Comparison of ENCODE assay signal across 8 cellular contexts in genomic region chr4:157978680-157979361, GRCh38.
DNase-seq lines count a peak whose midpoint lies in the region; ATAC-seq and TF ChIP-seq lines count a peak whose summit lies in the region.

No MANE protein-coding gene starts in this region.

- peak overlapping the region; percentile 63 for H3K27ac ChIP-seq in cingulate gyrus (ENCODE audit: low read depth, low read length)

- DNase-seq in 8988T (peak; percentile 4), NB4 (ENCODE audit: low read depth) (peak; percentile 58), left kidney (ENCODE audit: low read depth, low spot score) (peak; percentile 89)

- H3K4me3 ChIP-seq in NB4 (ENCODE audit: low read depth, low read length) = no peak overlapping the region

- peaks cover 7% of the 10 kb centered on the region for H3K4me1 Mint-ChIP-seq in stimulated activated memory B cell treated with anti-CD40 and anti-IgM and Interleukin-4, amounts not matched to agents 10 μg/mL and 1 μg/mL and 100 μg/mL, for 72 hours

- H3K36me3 Mint-ChIP-seq in stimulated activated memory B cell treated with anti-CD40 and anti-IgM and Interleukin-4, amounts not matched to agents 10 μg/mL and 1 μg/mL and 100 μg/mL, for 72 hours = no peaks in the 10 kb centered on the region

- peaks cover 9% of the 10 kb centered on the region for H3K27me3 Mint-ChIP-seq in stimulated activated memory B cell treated with anti-CD40 and anti-IgM and Interleukin-4, amounts not matched to agents 10 μg/mL and 1 μg/mL and 100 μg/mL, for 72 hours

- peak overlapping the region; percentile 13 for H3K4me3 Mint-ChIP-seq in stimulated activated memory B cell treated with anti-CD40 and anti-IgM and Interleukin-4, amounts not matched to agents 10 μg/mL and 1 μg/mL and 100 μg/mL, for 72 hours

- no peak for TF ChIP-seq POLR2A in NB4 (IDR thresholded peaks at IDR 0.05; ENCODE audit: extremely low read depth, insufficient read length)

- ATAC-seq in HG02610 (IDR thresholded peaks at IDR 0.05; ENCODE audit: unreplicated experiment) (peak; percentile 84), SK-N-SH treated with all-trans-retinoic acid at 6 μM for 48 hours (peak; percentile 98)
- ATAC-seq in stimulated activated memory B cell treated with anti-CD40 and anti-IgM and Interleukin-4, amounts not matched to agents 10 μg/mL and 1 μg/mL and 100 μg/mL, for 72 hours = peak; percentile 56

- no peak overlapping the region for H3K27ac Mint-ChIP-seq in stimulated activated memory B cell treated with anti-CD40 and anti-IgM and Interleukin-4, amounts not matched to agents 10 μg/mL and 1 μg/mL and 100 μg/mL, for 72 hours

- H3K9me3 Mint-ChIP-seq in stimulated activated memory B cell treated with anti-CD40 and anti-IgM and Interleukin-4, amounts not matched to agents 10 μg/mL and 1 μg/mL and 100 μg/mL, for 72 hours = no peaks in the 10 kb centered on the region

- TF ChIP-seq CTCF in GM12872 (IDR thresholded peaks at IDR 0.05; ENCODE audit: insufficient read depth, low read depth, low read length) = peak; percentile 78
- TF ChIP-seq CTCF in NB4 (IDR thresholded peaks at IDR 0.05; ENCODE audit: low read depth, low read length) = peak; percentile 73

TF ChIP-seq in SK-N-SH treated with all-trans-retinoic acid at 6 μM for 48 hours, 23 proteins besides CTCF, POLR2A, EP300 and RAD21:
- TF ChIP-seq PATZ1 (CRISPR knock-in tag; IDR thresholded peaks at IDR 0.05; ENCODE audit: borderline replicate concordance) (peak; percentile 80; the same call in 1 of the 2 replicates), TOX (CRISPR knock-in tag; IDR thresholded peaks at IDR 0.05; ENCODE audit: borderline replicate concordance) (no peak), CSRNP3 (CRISPR knock-in tag; IDR thresholded peaks at IDR 0.05) (no peak), ZFP3 (CRISPR knock-in tag; IDR thresholded peaks at IDR 0.05) (no peak), GLIS3 (CRISPR knock-in tag; IDR thresholded peaks at IDR 0.05) (no peak)

Comparison
In these comparisons a context has a peak if more than half of its experiments do, and no peak if none do; other contexts are left out.
1. DNase-seq: peak in every context shown above with its lines; median percentile 89 in left kidney; 58 in NB4; 4 in 8988T.